Comparison of ENCODE assay signal across 8 cellular contexts in the genomic region with DNA sequence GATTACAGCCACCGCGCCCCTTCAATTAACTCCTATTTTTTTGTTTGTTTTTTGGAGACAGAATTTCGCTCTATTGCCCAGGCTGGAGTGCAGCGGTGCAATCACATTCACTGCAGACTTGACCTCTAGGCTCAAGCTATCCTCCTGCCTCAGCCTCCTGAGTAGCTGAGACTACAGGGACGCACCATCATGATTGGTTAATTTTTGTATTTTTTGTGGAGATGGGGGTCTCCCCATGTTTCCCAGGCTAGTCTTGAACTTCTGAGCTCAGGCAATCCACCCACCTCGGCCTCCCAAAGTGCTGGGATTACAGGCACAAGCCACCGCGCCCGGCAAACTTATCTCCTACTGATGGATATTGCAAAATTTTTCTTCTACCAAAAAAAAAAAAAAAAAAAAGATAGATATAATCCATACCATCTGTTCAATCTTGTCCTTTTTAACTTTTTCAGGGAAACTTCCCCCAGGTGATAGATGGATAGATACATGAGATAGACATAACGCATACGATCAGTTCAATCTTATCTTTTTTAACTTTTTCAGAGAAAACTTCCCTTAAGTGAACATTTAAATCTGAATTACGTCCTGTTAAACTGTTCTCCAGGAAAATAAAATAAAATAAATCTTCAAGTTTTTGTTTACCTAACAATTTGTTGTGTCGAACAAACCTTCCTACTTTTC. TPM values are rescaled to one million over a fixed set of nuclear protein-coding genes. Genes with fewer than 3 reads are reported as not detected.
DNase-seq lines count a peak whose midpoint lies in the region; ATAC-seq and TF ChIP-seq lines count a peak whose summit lies in the region.

No MANE protein-coding gene starts in this region.

- peak overlapping the region; percentile 87 for H3K4me3 Mint-ChIP-seq in central memory CD8-positive, alpha-beta T cell

- POLR2A ChIA-PET in IMR-90 (lab: Charles Lee; ENCODE audit: unreplicated experiment), result no interaction called here

- H2BK5ac ChIP-seq in IMR-90 (ENCODE audit: low read depth, low read length, poor library complexity, severe bottlenecking), result no peak overlapping the region

- peak overlapping the region; percentile 79; the same call in 1 of the 2 replicates for H3K4ac ChIP-seq in IMR-90 (ENCODE audit: low read depth, low read length)

- H2BK15ac ChIP-seq in IMR-90 (ENCODE audit: low read depth, low read length), result no peak overlapping the region

- H3K56ac ChIP-seq in IMR-90 (ENCODE audit: extremely low read depth, insufficient read depth, low read length), result peak overlapping the region; percentile 50; the same call in 1 of the 2 replicates

- no peaks in the 10 kb centered on the region for H3K27me3 Mint-ChIP-seq in central memory CD8-positive, alpha-beta T cell

- H4K8ac ChIP-seq in IMR-90 (ENCODE audit: low read depth in 2 of 2, low read length in 2 of 2), result peak overlapping the region; percentile 77 to 97

- DNase-seq in IMR-90, result no peak
- no peak for DNase-seq in central memory CD8-positive, alpha-beta T cell (ENCODE audit: low spot score in 2 of 2)
- no peak for DNase-seq in RPMI8226
- DNase-seq in NCI-H510A treated with DMSO at 0.1 percent for 48 hours (lab: John Stamatoyannopoulos, UW), result no peak
- DNase-seq in middle frontal gyrus (ENCODE audit: extremely low spot score, low spot score), result no peak
- no peak for DNase-seq in superior temporal gyrus (ENCODE audit: extremely low spot score)

- no peak overlapping the region for H2BK20ac ChIP-seq in IMR-90 (ENCODE audit: low read depth, low read length)

- intact Hi-C loops in IMR-90 (cut with micrococcal nuclease), result loop anchor here (1.0 kb wide), 1 partner anchor 22 kb away; no protein-coding TSS in a partner anchor

- H2AK9ac ChIP-seq in IMR-90 (replicated peaks; ENCODE audit: low read depth, low read length, poor library complexity), result no peak overlapping the region

- CTCF ChIA-PET in IMR-90 (lab: Yijun Ruan, JAX), result interaction anchor here (0.6 kb wide), 1 partner anchor 1156 kb away, joined by 5 read pairs; no protein-coding TSS in a partner anchor

- peak overlapping the region; percentile 90 for H2AFZ ChIP-seq in IMR-90 (replicated peaks; ENCODE audit: low read length, poor library complexity)

- WGBS in IMR-90 (ENCODE audit: extremely low coverage in 2 of 2, insufficient read length in 1 of 2), 2 experiments, result no CpG with 5 or more reads among the region's 13 CpGs

- H3K27me3 ChIP-seq in IMR-90 (ENCODE audit: control insufficient read depth, insufficient read depth, low read length) (no peaks in the 10 kb centered on the region), mucosa of stomach (ENCODE audit: control insufficient read depth, insufficient read depth, low read length) (no peaks in the 10 kb centered on the region)

- H3K14ac ChIP-seq in IMR-90 (replicated peaks; ENCODE audit: low read depth, low read length), result peak overlapping the region; percentile 62; the same call in 1 of the 2 replicates

- H3K4me3 ChIP-seq in IMR-90 (ENCODE audit: insufficient read depth, low read depth, low read length) (peak overlapping the region; percentile 55), mucosa of stomach (ENCODE audit: low read length) (peak overlapping the region; percentile 52)

- H3K36me3 ChIP-seq in IMR-90 (ENCODE audit: control insufficient read depth, insufficient read depth, low read length) (peaks cover 23% of the 10 kb centered on the region), mucosa of stomach (ENCODE audit: control insufficient read depth, insufficient read depth, low read length) (peaks cover 2% of the 10 kb centered on the region)

- TF ChIP-seq RAD21 in IMR-90 (IDR thresholded peaks at IDR 0.05; ENCODE audit: low read length), result no peak

- peak overlapping the region; percentile 55 for H3K4me2 ChIP-seq in IMR-90 (ENCODE audit: low read depth, low read length)

- H3K18ac ChIP-seq in IMR-90 (ENCODE audit: low read depth, low read length), result no peak overlapping the region

- peaks cover 44% of the 10 kb centered on the region for H3K4me1 Mint-ChIP-seq in central memory CD8-positive, alpha-beta T cell

- peaks cover 45% of the 10 kb centered on the region for H3K36me3 Mint-ChIP-seq in central memory CD8-positive, alpha-beta T cell (ENCODE audit: insufficient read depth)

- peaks cover 18 to 29% of the 10 kb centered on the region in 2 experiments for H3K79me1 ChIP-seq in IMR-90 (ENCODE audit: low read depth in 1 of 2, low read length in 2 of 2)

- no peak for TF ChIP-seq POLR2A in IMR-90 (IDR thresholded peaks at IDR 0.05; ENCODE audit: low read depth, low read length)

- no peak overlapping the region for H2BK120ac ChIP-seq in IMR-90 (ENCODE audit: low read depth, low read length)

- H3K9ac ChIP-seq in IMR-90 (ENCODE audit: low read depth, low read length) (peak overlapping the region; percentile 84), mucosa of stomach (ENCODE audit: low read length) (peak overlapping the region; percentile 75)

- H3K4me1 ChIP-seq in IMR-90 (ENCODE audit: control insufficient read depth, insufficient read depth, low read length), result peaks cover 2% of the 10 kb centered on the region; the same call in 1 of the 2 replicates
- peaks cover 8% of the 10 kb centered on the region for H3K4me1 ChIP-seq in mucosa of stomach (ENCODE audit: control insufficient read depth, insufficient read depth, low read length)

- BruUV-seq in IMR-90 (replicated peaks; lab: Mats Ljungman, UMichigan), result no TSS peak

- peaks cover 8% of the 10 kb centered on the region; the same call in 1 of the 2 replicates for H3K9me1 ChIP-seq in IMR-90 (ENCODE audit: insufficient read depth, low read length)

- no peak overlapping the region for H4K91ac ChIP-seq in IMR-90 (ENCODE audit: insufficient read depth, low read depth, low read length)

- peak overlapping the region; percentile 61; the same call in 1 of the 2 replicates for H3K23ac ChIP-seq in IMR-90 (ENCODE audit: low read depth, low read length)

- in situ Hi-C loops in IMR-90 (cut with MboI; ENCODE audit: low sequenced_read_pairs), result no loop called here

- H3K27ac Mint-ChIP-seq in central memory CD8-positive, alpha-beta T cell (ENCODE audit: low read depth), result peak overlapping the region; percentile 92

- ATAC-seq in IMR-90 (ENCODE audit: low read depth), result no peak
- no peak for ATAC-seq in central memory CD8-positive, alpha-beta T cell (replicated peaks; ENCODE audit: extremely low read depth, poor library complexity, severe bottlenecking)

- TF ChIP-seq CTCF in 22Rv1 (IDR thresholded peaks at IDR 0.05) (no peak), IMR-90 (conservative IDR thresholded peaks at IDR 0.05; ENCODE audit: low read depth, low read length) (no peak)

- dilution Hi-C loops in IMR-90 (cut with HindIII; ENCODE audit: low sequenced_read_pairs, unreplicated experiment), result no loop called here

- no peak overlapping the region for H2AK5ac ChIP-seq in IMR-90 (ENCODE audit: low read depth, low read length)

- peaks cover 28% of the 10 kb centered on the region for H4K20me1 ChIP-seq in IMR-90 (ENCODE audit: insufficient read depth, low read length)

- H3K27ac ChIP-seq in 22Rv1, result peak overlapping the region; percentile 87
- H3K27ac ChIP-seq in IMR-90 (ENCODE audit: insufficient read depth, low read length), result peak overlapping the region; percentile 65

- no peaks in the 10 kb centered on the region for H3K9me3 ChIP-seq in IMR-90 (ENCODE audit: control insufficient read depth, insufficient read depth, low read length)
- no peaks in the 10 kb centered on the region for H3K9me3 ChIP-seq in mucosa of stomach (ENCODE audit: control insufficient read depth, low read length)

- no peaks in the 10 kb centered on the region for H3K9me3 Mint-ChIP-seq in central memory CD8-positive, alpha-beta T cell

- H4K5ac ChIP-seq in IMR-90 (ENCODE audit: low read depth, low read length), result no peak overlapping the region

TF ChIP-seq in IMR-90, 13 proteins besides CTCF, POLR2A, EP300 and RAD21 (continues in another document):
- no peak for TF ChIP-seq RFX5 (IDR thresholded peaks at IDR 0.05; ENCODE audit: low read depth, low read length)
- TF ChIP-seq FOS (IDR thresholded peaks at IDR 0.05; ENCODE audit: low read depth, low read length), result no peak
- TF ChIP-seq SMC3 (IDR thresholded peaks at IDR 0.05; ENCODE audit: low read depth, low read length), result no peak
- no peak for TF ChIP-seq BHLHE40 (IDR thresholded peaks at IDR 0.05; ENCODE audit: low read depth, low read length)
- TF ChIP-seq MAZ (IDR thresholded peaks at IDR 0.05; ENCODE audit: borderline replicate concordance, low read depth, low read length), result no peak
- no peak for TF ChIP-seq RCOR1 (IDR thresholded peaks at IDR 0.05; ENCODE audit: insufficient replicate concordance, low read length)
- TF ChIP-seq ELK1 (IDR thresholded peaks at IDR 0.05; ENCODE audit: borderline replicate concordance, low read depth, low read length), result no peak
- TF ChIP-seq CEBPB (IDR thresholded peaks at IDR 0.05; ENCODE audit: low read depth, low read length), result no peak
- TF ChIP-seq CHD1 (IDR thresholded peaks at IDR 0.05; ENCODE audit: low read depth, low read length), result no peak
- no peak for TF ChIP-seq NFE2L2 (IDR thresholded peaks at IDR 0.05; ENCODE audit: low read depth, low read length)
- TF ChIP-seq MXI1 (IDR thresholded peaks at IDR 0.05; ENCODE audit: borderline replicate concordance, low read depth, low read length), result no peak
- TF ChIP-seq MAFK (IDR thresholded peaks at IDR 0.05; ENCODE audit: low read depth, low read length), result no peak

RNA-seq across cellular contexts. Expression of gene RPSA, which starts 0.7 kb away (rescaled TPM):
- 1,415 and 1,531 TPM in 2 replicates for total RNA-seq in IMR-90 (2012; rRNA removed)
- polyA plus RNA-seq in IMR-90 (2012; rRNA removed), result 2,710 and 2,851 TPM in 2 replicates
- polyA plus RNA-seq in IMR-90 (2012; cell fraction: cytosol; rRNA removed), result 2,400 and 3,145 TPM in 2 replicates
- polyA plus RNA-seq in IMR-90 (2012; cell fraction: nucleus; rRNA removed; ENCODE audit: low replicate concordance), result 832 and 1,064 TPM in 2 replicates

RNA-seq across cellular contexts. Expression of gene SLC25A38, which starts 22.7 kb away (rescaled TPM):
- total RNA-seq in IMR-90 (2012; rRNA removed), result 16.1 and 17.4 TPM in 2 replicates
- polyA plus RNA-seq in IMR-90 (2012; rRNA removed), result 22.5 and 22.6 TPM in 2 replicates
- polyA plus RNA-seq in IMR-90 (2012; cell fraction: cytosol; rRNA removed), result 14.0 and 19.3 TPM in 2 replicates
- 31.8 and 32.5 TPM in 2 replicates for polyA plus RNA-seq in IMR-90 (2012; cell fraction: nucleus; rRNA removed; ENCODE audit: low replicate concordance)
